ENCODE assay signal across 22 cellular contexts in genomic region chr1:232664844-232665777, GRCh38. TPM values are rescaled to one million over a fixed set of nuclear protein-coding genes. Genes with fewer than 3 reads are reported as not detected.
DNase-seq lines count a peak whose midpoint lies in the region; ATAC-seq, FAIRE-seq and TF ChIP-seq lines count a peak whose summit lies in the region.
"Had no signal": no experiment of that assay in that cellular context is flagged by ENCODE, and none has a peak within 500 bp of the region (broad histone marks: within the 10 kb centered on the region; RNA-seq: fewer than 3 reads in every experiment).

No MANE protein-coding gene starts in this region.

- H3K36me3 Mint-ChIP-seq in stimulated activated effector memory CD8-positive, alpha-beta T cell treated with anti-CD3 and anti-CD28 coated beads, Interleukin-12 subunit alpha, Interleukin-12 subunit beta, amount 100 ng/mL, for 72 hours = no peaks in the 10 kb centered on the region
- no peaks in the 10 kb centered on the region for H3K36me3 Mint-ChIP-seq in activated CD8-positive, alpha-beta T cell treated with anti-CD3 and anti-CD28 coated beads, Interleukin-2, amount 10 ng/mL, durations not matched to agents 7 days and 5 days (ENCODE audit: low read depth)
- H3K36me3 Mint-ChIP-seq: CD8-positive, alpha-beta T cell had no signal

- WGBS in small intestine, 3 donors = 82 to 94% (median 87%) methylated on average over 3 of the region's 3 CpGs

- H3K9me3 ChIP-seq in small intestine (ENCODE audit: control insufficient read depth, low read depth) = no peaks in the 10 kb centered on the region
- H3K9me3 ChIP-seq: Caco-2 had no signal

- H3K27me3 Mint-ChIP-seq in activated CD8-positive, alpha-beta T cell treated with anti-CD3 and anti-CD28 coated beads, Interleukin-2, amount 10 ng/mL, durations not matched to agents 7 days and 5 days (ENCODE audit: low read depth) = peaks cover 12% of the 10 kb centered on the region

- H3K9me3 Mint-ChIP-seq in stimulated activated effector memory CD8-positive, alpha-beta T cell treated with anti-CD3 and anti-CD28 coated beads, Interleukin-12 subunit alpha, Interleukin-12 subunit beta, amount 100 ng/mL, for 72 hours = no peaks in the 10 kb centered on the region
- H3K9me3 Mint-ChIP-seq in activated CD8-positive, alpha-beta T cell treated with anti-CD3 and anti-CD28 coated beads, Interleukin-2, amount 10 ng/mL, durations not matched to agents 7 days and 5 days (ENCODE audit: insufficient read depth) = no peaks in the 10 kb centered on the region
- H3K9me3 Mint-ChIP-seq: CD8-positive, alpha-beta T cell had no signal

- peak overlapping the region; percentile 86 for H3K27ac ChIP-seq in C4-2B
- peak overlapping the region; percentile 96 for H3K27ac ChIP-seq in VCaP
- no peak overlapping the region for H3K27ac ChIP-seq in small intestine (ENCODE audit: low read depth in 1 of 2, low read length in 1 of 2)
- H3K27ac ChIP-seq: GM23248, RWPE1 had no signal

- H3K27ac Mint-ChIP-seq in stimulated activated effector memory CD8-positive, alpha-beta T cell treated with anti-CD3 and anti-CD28 coated beads, Interleukin-12 subunit alpha, Interleukin-12 subunit beta, amount 100 ng/mL, for 72 hours = no peak overlapping the region
- H3K27ac Mint-ChIP-seq in activated CD8-positive, alpha-beta T cell treated with anti-CD3 and anti-CD28 coated beads, Interleukin-2, amount 10 ng/mL, durations not matched to agents 7 days and 5 days = no peak overlapping the region
- H3K27ac Mint-ChIP-seq: CD8-positive, alpha-beta T cell had no signal

- no peak for TF ChIP-seq CTCF in C4-2B (conservative IDR thresholded peaks at IDR 0.05)
- no peak for TF ChIP-seq CTCF in VCaP (conservative IDR thresholded peaks at IDR 0.05)

- peak; percentile 30 for FAIRE-seq in small intestine (lab: Jason Lieb, UNC)
- FAIRE-seq: G401.6 had no signal

- H3K4me1 ChIP-seq in small intestine (ENCODE audit: control insufficient read depth in 2 of 2, insufficient read depth in 1 of 2, low read depth in 1 of 2, low read length in 1 of 2) = no peaks in the 10 kb centered on the region
- H3K4me1 ChIP-seq: Caco-2 had no signal

- H3K4me1 Mint-ChIP-seq in stimulated activated effector memory CD8-positive, alpha-beta T cell treated with anti-CD3 and anti-CD28 coated beads, Interleukin-12 subunit alpha, Interleukin-12 subunit beta, amount 100 ng/mL, for 72 hours = no peaks in the 10 kb centered on the region
- H3K4me1 Mint-ChIP-seq in activated CD8-positive, alpha-beta T cell treated with anti-CD3 and anti-CD28 coated beads, Interleukin-2, amount 10 ng/mL, durations not matched to agents 7 days and 5 days (ENCODE audit: low read depth) = peaks cover 11% of the 10 kb centered on the region

- ATAC-seq in stimulated activated effector memory CD8-positive, alpha-beta T cell treated with anti-CD3 and anti-CD28 coated beads, Interleukin-12 subunit alpha, Interleukin-12 subunit beta, amount 100 ng/mL, for 72 hours = no peak
- no peak for ATAC-seq in activated CD8-positive, alpha-beta T cell treated with anti-CD3 and anti-CD28 coated beads, Interleukin-2, amount 10 ng/mL, durations not matched to agents 7 days and 5 days
- ATAC-seq: CD8-positive, alpha-beta T cell had no signal

- no peak overlapping the region for H3K4me3 ChIP-seq in small intestine (ENCODE audit: low read depth in 1 of 2, low read length in 2 of 2)
- H3K4me3 ChIP-seq: GM23248 had no signal

- POLR2A ChIA-PET in activated CD8-positive, alpha-beta T cell treated with anti-CD3 and anti-CD28 coated beads, Interleukin-2, amount 10 ng/mL, durations not matched to agents 7 days and 5 days (lab: Charles Lee) = no interaction called here

- peak; percentile 80 for DNase-seq in HT-29 (ENCODE audit: low spot score)
- no peak for DNase-seq in small intestine
- no peak for DNase-seq in stimulated activated effector memory CD8-positive, alpha-beta T cell treated with anti-CD3 and anti-CD28 coated beads, Interleukin-12 subunit alpha, Interleukin-12 subunit beta, amount 100 ng/mL, for 72 hours (ENCODE audit: low spot score in 2 of 2)
- DNase-seq in activated CD8-positive, alpha-beta T cell treated with anti-CD3 and anti-CD28 coated beads, Interleukin-2, amount 10 ng/mL, durations not matched to agents 7 days and 5 days = no peak
- no peak for DNase-seq in stimulated activated CD4-positive, alpha-beta T cell treated with anti-CD3 and anti-CD28 coated beads, Interleukin-4, amount 100 ng/mL, for 24 hours
- DNase-seq: C1 segment of cervical spinal cord; Caco-2; CD8-positive, alpha-beta T cell; DMS153; GM23248; H7; KBM-7; MM.1S; NCI-H1694; NCI-H2029 treated with DMSO at 0.1 percent for 48 hours; NCI-H2227 treated with DMSO at 0.1 percent for 48 hours; NCI-H526 treated with DMSO at 0.1 percent for 48 hours; SHP77 had no signal

- H3K4me3 Mint-ChIP-seq in stimulated activated effector memory CD8-positive, alpha-beta T cell treated with anti-CD3 and anti-CD28 coated beads, Interleukin-12 subunit alpha, Interleukin-12 subunit beta, amount 100 ng/mL, for 72 hours = no peak overlapping the region
- no peak overlapping the region for H3K4me3 Mint-ChIP-seq in activated CD8-positive, alpha-beta T cell treated with anti-CD3 and anti-CD28 coated beads, Interleukin-2, amount 10 ng/mL, durations not matched to agents 7 days and 5 days
- H3K4me3 Mint-ChIP-seq: CD8-positive, alpha-beta T cell had no signal

- H3K36me3 ChIP-seq in small intestine (ENCODE audit: control insufficient read depth in 2 of 2, insufficient read depth in 2 of 2, low read length in 2 of 2) = no peaks in the 10 kb centered on the region

- H3K27me3 ChIP-seq in small intestine (ENCODE audit: control insufficient read depth in 2 of 2, insufficient read depth in 2 of 2, low read length in 2 of 2) = no peaks in the 10 kb centered on the region

- CTCF ChIA-PET in activated CD8-positive, alpha-beta T cell treated with anti-CD3 and anti-CD28 coated beads, Interleukin-2, amount 10 ng/mL, durations not matched to agents 7 days and 5 days (lab: Charles Lee) = no interaction called here

RNA-seq across cellular contexts. Expression of gene SIPA1L2, which starts 35.2 kb away (rescaled TPM):
- 4.1 and 5.1 TPM in 2 replicates for total RNA-seq in HT-29 (2014; rRNA removed; shearing (Covaris generic))
- polyA plus RNA-seq in small intestine = 10 to 100 TPM in 1 of 3 donors, 1 to 10 TPM in 2; 4.1 to 10.4 (median 4.5) TPM
- total RNA-seq in activated CD8-positive, alpha-beta T cell treated with anti-CD3 and anti-CD28 coated beads, Interleukin-2, amount 10 ng/mL, durations not matched to agents 7 days and 5 days = under 1 TPM; 0.23 to 0.66 TPM

Comparison
In these comparisons a context has a peak if more than half of its experiments do, and no peak if none do; other contexts are left out.
1. H3K27ac ChIP-seq: peak in C4-2B (single experiment) and VCaP (single experiment); none in small intestine (0 of 2).